In the genomic region with DNA sequence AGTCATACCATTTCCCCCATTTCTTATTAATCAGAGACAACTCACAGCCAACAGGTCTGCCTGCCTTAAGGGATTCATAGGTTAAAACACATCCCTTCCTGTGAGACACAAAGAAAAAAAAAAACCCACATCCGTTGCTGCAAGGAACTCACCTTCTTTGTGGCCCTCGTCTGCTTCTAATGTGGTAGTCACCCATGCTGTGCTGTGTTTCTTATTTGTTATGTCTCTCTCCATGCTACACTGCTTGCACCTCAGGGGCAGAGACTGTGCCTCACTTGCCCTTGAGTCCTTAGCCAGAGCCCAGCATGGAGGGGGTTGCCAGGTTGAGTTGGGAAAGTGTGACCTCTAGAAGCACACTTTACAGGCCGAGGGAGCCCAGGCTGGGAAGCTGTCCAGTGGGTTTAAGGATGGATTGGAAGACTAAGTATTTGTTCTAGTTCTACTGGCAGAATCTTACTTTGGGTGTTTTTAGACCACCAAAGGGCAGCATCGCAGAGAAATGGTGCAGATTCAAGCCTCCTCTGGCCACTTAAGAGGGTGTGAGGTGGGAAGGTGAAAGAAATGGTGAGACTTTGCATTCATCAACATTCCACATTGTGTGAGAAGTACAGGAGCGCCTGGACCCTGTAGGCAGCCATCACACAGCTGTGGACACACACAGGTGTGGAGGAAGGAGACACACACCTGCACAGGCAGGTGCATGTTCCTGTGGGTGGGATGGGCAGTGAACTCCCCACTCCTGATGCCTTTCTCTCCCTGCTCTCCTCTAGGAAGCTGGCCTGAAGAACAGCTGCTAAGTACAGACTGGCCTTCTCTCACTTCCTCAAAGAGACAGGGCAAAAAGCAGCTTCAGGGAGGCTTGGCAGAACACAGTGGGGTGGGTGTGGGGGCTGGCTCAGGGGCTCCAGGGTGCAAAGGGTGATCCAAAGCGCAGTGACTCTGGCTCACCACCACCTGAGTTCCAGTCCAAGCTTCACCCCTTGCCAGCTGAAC, we compare ENCODE assay signal across 8 cellular contexts. TPM values are rescaled to one million over a fixed set of nuclear protein-coding genes. Genes with fewer than 3 reads are reported as not detected.
DNase-seq lines count a peak whose midpoint lies in the region; ATAC-seq and TF ChIP-seq lines count a peak whose summit lies in the region.

No MANE protein-coding gene starts in this region.

- no peaks in the 10 kb centered on the region for H3K27me3 Mint-ChIP-seq in activated T-cell treated with anti-CD3 and anti-CD28 coated beads, Interleukin-2, amount 50 U/mL, for 4 hours (ENCODE audit: low read depth)

- peak overlapping the region; percentile 66 for H3K4me3 Mint-ChIP-seq in activated T-cell treated with anti-CD3 and anti-CD28 coated beads, Interleukin-2, amount 50 U/mL, for 4 hours

- H3K4me1 Mint-ChIP-seq in activated T-cell treated with anti-CD3 and anti-CD28 coated beads, Interleukin-2, amount 50 U/mL, for 4 hours (ENCODE audit: low read depth), result peaks cover 78% of the 10 kb centered on the region

- no peaks in the 10 kb centered on the region for H3K9me3 ChIP-seq in thyroid gland

- no peaks in the 10 kb centered on the region for H3K4me1 ChIP-seq in thyroid gland

- 84 to 86% methylated on average over 6 of the region's 6 CpGs for WGBS in thyroid gland, 2 donors

- DNase-seq in NCI-H146 (lab: John Stamatoyannopoulos, UW), result peak; percentile 25
- DNase-seq in NCI-H146 treated with DMSO at 0.1 percent for 48 hours (lab: John Stamatoyannopoulos, UW; ENCODE audit: unreplicated experiment), result no peak
- DNase-seq in activated T-cell treated with anti-CD3 and anti-CD28 coated beads, Interleukin-2, amount 50 U/mL, for 4 hours, result peak; percentile 40
- peak; percentile 53 for DNase-seq in stimulated activated CD4-positive, alpha-beta T cell treated with anti-CD3 and anti-CD28 coated beads, Interleukin-4, amount 100 ng/mL, for 24 hours
- DNase-seq in superior temporal gyrus (ENCODE audit: extremely low spot score), result no peak
- DNase-seq in thyroid gland, result no peak
- DNase-seq in omental fat pad (ENCODE audit: low spot score), result no peak

- intact Hi-C loops in thyroid gland (cut with DNase I), result no loop called here

- H3K4me3 ChIP-seq in thyroid gland (replicated peaks in 1 of 3), result no peak overlapping the region

- H3K27ac ChIP-seq in thyroid gland, result no peak overlapping the region

- TF ChIP-seq CTCF in thyroid gland (IDR thresholded peaks at IDR 0.05) (no peak), omental fat pad (IDR thresholded peaks at IDR 0.05) (no peak)

- peaks cover 10 to 21% of the 10 kb centered on the region in 2 donors for H3K36me3 ChIP-seq in thyroid gland

- no peaks in the 10 kb centered on the region for H3K27me3 ChIP-seq in thyroid gland

- H3K9me3 Mint-ChIP-seq in activated T-cell treated with anti-CD3 and anti-CD28 coated beads, Interleukin-2, amount 50 U/mL, for 4 hours, result no peaks in the 10 kb centered on the region

- peaks cover 26% of the 10 kb centered on the region for H3K36me3 Mint-ChIP-seq in activated T-cell treated with anti-CD3 and anti-CD28 coated beads, Interleukin-2, amount 50 U/mL, for 4 hours (ENCODE audit: insufficient read depth)

- no peak for TF ChIP-seq POLR2A in thyroid gland (IDR thresholded peaks at IDR 0.05)

- ATAC-seq in HG03159 (IDR thresholded peaks at IDR 0.05; ENCODE audit: unreplicated experiment) (peak; percentile 67), omental fat pad (ENCODE audit: low FRiP score) (no peak)
- ATAC-seq in activated T-cell treated with anti-CD3 and anti-CD28 coated beads, Interleukin-2, amount 50 U/mL, for 4 hours, result peak; percentile 71 to 76

RNA-seq across cellular contexts. Expression of gene GLB1, which starts 48.8 kb away (rescaled TPM):
- total RNA-seq in activated T-cell treated with anti-CD3 and anti-CD28 coated beads, Interleukin-2, amount 50 U/mL, for 4 hours, result 10 to 100 TPM; 25.1 to 37.7 (median 34.2) TPM
- total RNA-seq in thyroid gland (100 to 1,000 TPM in 2 of 4 donors, 10 to 100 TPM in 2; 67.3 to 157 (median 96.5) TPM), omental fat pad (10 to 100 TPM; 57.7 to 80.9 (median 63.4) TPM)

RNA-seq across cellular contexts. Expression of gene TMPPE, which starts 48.8 kb away (rescaled TPM):
- total RNA-seq in activated T-cell treated with anti-CD3 and anti-CD28 coated beads, Interleukin-2, amount 50 U/mL, for 4 hours, result 10 to 100 TPM; 11.5 to 14.5 (median 11.6) TPM
- total RNA-seq in thyroid gland, result 10 to 100 TPM in 3 of 4 donors, 1 to 10 TPM in 1; 8.3 to 19.5 (median 15.7) TPM
- 10 to 100 TPM in 2 of 4 donors, 1 to 10 TPM in 2; 5.6 to 11.6 (median 10.2) TPM for total RNA-seq in omental fat pad

Comparison
In these comparisons a context has a peak if more than half of its experiments do, and no peak if none do; other contexts are left out.
1. DNase-seq: peak in NCI-H146 (single experiment), activated T-cell treated with anti-CD3 and anti-CD28 coated beads, Interleukin-2, amount 50 U/mL, for 4 hours (single experiment) and stimulated activated CD4-positive, alpha-beta T cell treated with anti-CD3 and anti-CD28 coated beads, Interleukin-4, amount 100 ng/mL, for 24 hours (single experiment); none in NCI-H146 treated with DMSO at 0.1 percent for 48 hours (single experiment), superior temporal gyrus (single experiment), thyroid gland (0 of 2) and omental fat pad (single experiment).